23 cellular contexts compared by ENCODE assay signal in the genomic region with DNA sequence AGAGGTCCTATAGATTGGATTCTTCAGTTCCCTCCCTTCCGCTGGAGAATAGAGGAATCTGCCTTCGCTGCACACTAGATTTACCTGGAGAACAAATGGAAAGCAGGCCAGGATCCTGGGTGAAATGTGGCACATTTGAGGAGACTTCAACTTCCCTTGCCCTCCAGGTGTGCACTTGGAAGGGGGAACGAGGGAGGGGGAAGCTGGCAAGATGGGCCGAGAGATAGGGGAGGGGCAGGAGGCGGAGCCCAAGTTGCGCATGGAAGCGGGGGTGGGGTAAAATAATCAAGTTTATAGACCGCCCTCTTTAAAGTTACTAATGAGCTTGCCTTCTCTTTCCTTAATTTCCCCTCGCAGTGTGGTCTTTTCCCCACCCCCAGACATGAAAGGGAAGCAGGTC.
DNase-seq lines count a peak whose midpoint lies in the region; ATAC-seq, FAIRE-seq and TF ChIP-seq lines count a peak whose summit lies in the region.
"Had no signal": no experiment of that assay in that cellular context is flagged by ENCODE, and none has a peak within 500 bp of the region (broad histone marks: within the 10 kb centered on the region; RNA-seq: fewer than 3 reads in every experiment).

No MANE protein-coding gene starts in this region.

- H3K4me3 Mint-ChIP-seq in H9 (peak overlapping the region; percentile 69; a peak in 2 of 5 replicates), progenitor cell of endocrine pancreas (ENCODE audit: low read depth) (peak overlapping the region; percentile 72)

- H3K27me3 ChIP-seq in H9 (ENCODE audit: insufficient read depth, low read length) (no peaks in the 10 kb centered on the region), bronchial epithelial cell (ENCODE audit: control insufficient read depth, insufficient read depth, low read length) (no peaks in the 10 kb centered on the region)
- H3K27me3 ChIP-seq: BE2C had no signal

- peaks cover 12% of the 10 kb centered on the region for H3K36me3 ChIP-seq in bronchial epithelial cell (ENCODE audit: control insufficient read depth, insufficient read depth, low read length)
- H3K36me3 ChIP-seq: BE2C, neutrophil, WERI-Rb-1 had no signal

- H3K36me3 Mint-ChIP-seq in H9 (ENCODE audit: insufficient read depth in 1 of 3, low read depth in 3 of 3) (peaks cover 3 to 21% (median 20%) of the 10 kb centered on the region in 3 experiments; a peak in 6 of 7 replicates), progenitor cell of endocrine pancreas (ENCODE audit: insufficient read depth) (no peaks in the 10 kb centered on the region)

- H3K56ac ChIP-seq in H9 (ENCODE audit: insufficient read length, low read depth, low read length) = no peak overlapping the region

- WGBS in H9 (ENCODE audit: extremely low coverage, insufficient read length, low lambda C conversion rate) = no CpG with 5 or more reads among the region's 9 CpGs

- no peak overlapping the region for H3K23ac ChIP-seq in H9 (ENCODE audit: insufficient read length, low read depth, low read length)

- no peaks in the 10 kb centered on the region; the same call in 1 of the 2 replicates for H3K79me2 ChIP-seq in H9 (ENCODE audit: insufficient read depth, low read length)

- no peaks in the 10 kb centered on the region for H3K79me1 ChIP-seq in H9 (ENCODE audit: insufficient read depth, low read depth, low read length, poor library complexity, severe bottlenecking)

- no peak for FAIRE-seq in bronchial epithelial cell (lab: Jason Lieb, UNC)
- FAIRE-seq: endometrium, islet of Langerhans, urothelium cell line had no signal

- peaks cover 18% of the 10 kb centered on the region; the same call in 1 of the 2 replicates for H3K4me1 ChIP-seq in H9 (ENCODE audit: insufficient read depth, low read length)
- H3K4me1 ChIP-seq: BE2C had no signal

- H4K5ac ChIP-seq in H9 (ENCODE audit: insufficient read length, low read depth, low read length) = no peak overlapping the region

- H4K91ac ChIP-seq in H9 (ENCODE audit: insufficient read length, low read depth, low read length) = no peak overlapping the region

- H3K4me1 Mint-ChIP-seq in H9 (peaks cover 73 to 83% of the 10 kb centered on the region in 2 experiments), progenitor cell of endocrine pancreas (ENCODE audit: low read depth) (peaks cover 36% of the 10 kb centered on the region)

- H2BK120ac ChIP-seq in H9 (ENCODE audit: low read depth, low read length, poor library complexity, severe bottlenecking) = no peak overlapping the region

- H3T11ph ChIP-seq in H9 (ENCODE audit: low read length) = no peak overlapping the region

- peak overlapping the region; percentile 5 for H3K4me2 ChIP-seq in H9 (ENCODE audit: insufficient read depth, insufficient read length, low read length)

- H3K9me3 Mint-ChIP-seq in H9 = no peaks in the 10 kb centered on the region; a peak in 1 of 5 replicates
- H3K9me3 Mint-ChIP-seq in progenitor cell of endocrine pancreas (ENCODE audit: low read depth) = no peaks in the 10 kb centered on the region

- H3K27ac Mint-ChIP-seq in H9 (peak overlapping the region; percentile 98 to 99 (median 98); a peak in 6 of 7 replicates), progenitor cell of endocrine pancreas (peak overlapping the region; percentile 94)

- TF ChIP-seq CTCF in H9 (conservative IDR thresholded peaks at IDR 0.05) = no peak
- no peak for TF ChIP-seq CTCF in bronchial epithelial cell (IDR thresholded peaks at IDR 0.05; ENCODE audit: insufficient read depth, low read length, severe bottlenecking)
- TF ChIP-seq CTCF in progenitor cell of endocrine pancreas (IDR thresholded peaks at IDR 0.05; ENCODE audit: unreplicated experiment) = no peak

- H2BK15ac ChIP-seq in H9 (ENCODE audit: low read depth, low read length) = no peak overlapping the region

- H2AK5ac ChIP-seq in H9 (ENCODE audit: insufficient read length, low read length) = no peak overlapping the region

- H3K27me3 Mint-ChIP-seq in H9 (ENCODE audit: low read depth) (no peaks in the 10 kb centered on the region; the same call in 1 of the 2 replicates), progenitor cell of endocrine pancreas (no peaks in the 10 kb centered on the region)

- no peak overlapping the region for H3K4ac ChIP-seq in H9 (ENCODE audit: low read depth, low read length)

- no peak overlapping the region for H2AFZ ChIP-seq in H9 (ENCODE audit: low read length)

- no peak overlapping the region for H2BK20ac ChIP-seq in H9 (ENCODE audit: low read depth, low read length, poor library complexity, severe bottlenecking)

- no peak overlapping the region for H4K8ac ChIP-seq in H9 (replicated peaks; ENCODE audit: insufficient read length, low read depth, low read length)

- no peak overlapping the region for H2BK12ac ChIP-seq in H9 (ENCODE audit: insufficient read length, low read depth, low read length)

- H3K9ac ChIP-seq in H9 (ENCODE audit: extremely low read depth, insufficient read length, low read length) = no peak overlapping the region

- H2BK5ac ChIP-seq in H9 (ENCODE audit: insufficient read length, low read length) = no peak overlapping the region

- peak overlapping the region; percentile 10 for H3K27ac ChIP-seq in H9 (ENCODE audit: insufficient read length, low read depth, low read length)
- H3K27ac ChIP-seq: HL-60, neutrophil, WERI-Rb-1 had no signal

- H3K18ac ChIP-seq in H9 (ENCODE audit: insufficient read length, low read depth, low read length) = no peak overlapping the region

- DNase-seq in H9 (peak; percentile 74), bronchial epithelial cell (ENCODE audit: low read depth) (peak; percentile 68), progenitor cell of endocrine pancreas (ENCODE audit: low spot score, unreplicated experiment) (no peak), hippocampal formation (lab: John Stamatoyannopoulos, UW) (no peak), NCI-H1930 (lab: John Stamatoyannopoulos, UW) (no peak), NCI-H526 treated with DMSO at 0.1 percent for 48 hours (lab: John Stamatoyannopoulos, UW) (no peak)
- DNase-seq: activated naive CD4-positive, alpha-beta T cell treated with anti-CD3 and anti-CD28 coated beads, Interleukin-2, amount 50 U/mL, for 16 hours; amygdala; BE2C; caudate nucleus; head of caudate nucleus; NCI-H1092; NCI-H226; NCI-H774; WERI-Rb-1 had no signal

- H3K4me3 ChIP-seq in bronchial epithelial cell (ENCODE audit: low read depth, low read length) (peak overlapping the region; percentile 48), iPS-18c (ENCODE audit: insufficient read depth, low read depth, low read length) (peak overlapping the region; percentile 11; the same call in 1 of the 2 replicates)

- H3K23me2 ChIP-seq in H9 (ENCODE audit: insufficient read length, low read depth, low read length, poor library complexity, severe bottlenecking) = peaks cover 6% of the 10 kb centered on the region

- no peaks in the 10 kb centered on the region for H4K20me1 ChIP-seq in H9 (ENCODE audit: control insufficient read depth, insufficient read depth, insufficient read length)

- H3K9me3 ChIP-seq in H9 (ENCODE audit: control insufficient read depth, low read depth, low read length) = no peaks in the 10 kb centered on the region
- H3K9me3 ChIP-seq in iPS-18c (ENCODE audit: control insufficient read depth, insufficient read depth, low read length) = no peaks in the 10 kb centered on the region
- H3K9me3 ChIP-seq: BE2C, neutrophil had no signal

- ATAC-seq in HG03571 (IDR thresholded peaks at IDR 0.05; ENCODE audit: unreplicated experiment) = no peak
- ATAC-seq: Right ventricle myocardium inferior had no signal

- H3K14ac ChIP-seq in H9 (ENCODE audit: insufficient read depth, low read length) = 0 out of 2 replicates have a peak overlapping the region, but pooled peaks have one; percentile 10

Comparison
In these comparisons a context has a peak if more than half of its experiments do, and no peak if none do; other contexts are left out.
1. DNase-seq: peak in H9 (single experiment) and bronchial epithelial cell (single experiment); none in progenitor cell of endocrine pancreas (single experiment), hippocampal formation (0 of 2), NCI-H1930 (0 of 2) and NCI-H526 treated with DMSO at 0.1 percent for 48 hours (single experiment).